13 cellular contexts compared by ENCODE assay signal in genomic region chr17:77476498-77476897, GRCh38.
DNase-seq lines count a peak whose midpoint lies in the region; ATAC-seq and TF ChIP-seq lines count a peak whose summit lies in the region.
"Had no signal": no experiment of that assay in that cellular context is flagged by ENCODE, and none has a peak within 500 bp of the region (broad histone marks: within the 10 kb centered on the region; RNA-seq: fewer than 3 reads in every experiment).

No MANE protein-coding gene starts in this region.

- intact Hi-C loops in sigmoid colon (cut with DNase I) = loop anchor here (2.0 to 5.0 kb wide), 2 partner anchors 46 to 104 kb away; no protein-coding TSS in a partner anchor

- H3K27me3 ChIP-seq in CD8-positive, alpha-beta memory T cell (ENCODE audit: insufficient read depth, low read length, poor library complexity, severe bottlenecking) = no peaks in the 10 kb centered on the region
- H3K27me3 ChIP-seq in sigmoid colon = no peaks in the 10 kb centered on the region
- H3K27me3 ChIP-seq: SJSA1 had no signal

- no peaks in the 10 kb centered on the region for H3K27me3 Mint-ChIP-seq in CD8-positive, alpha-beta memory T cell
- no peaks in the 10 kb centered on the region for H3K27me3 Mint-ChIP-seq in T-cell
- H3K27me3 Mint-ChIP-seq in glutamatergic neuron (ENCODE audit: unreplicated experiment) = peaks cover 22% of the 10 kb centered on the region

- H3K4me3 ChIP-seq in CD8-positive, alpha-beta memory T cell (ENCODE audit: low read length) = no peak overlapping the region
- H3K4me3 ChIP-seq in sigmoid colon = no peak overlapping the region
- H3K4me3 ChIP-seq: lung, SJSA1 had no signal

- peak overlapping the region; percentile 42 to 96 (median 84) for H3K27ac Mint-ChIP-seq in CD8-positive, alpha-beta memory T cell
- peak overlapping the region; percentile 91 to 96 for H3K27ac Mint-ChIP-seq in T-cell
- peak overlapping the region; percentile 28 for H3K27ac Mint-ChIP-seq in glutamatergic neuron (ENCODE audit: unreplicated experiment)

- H3K4me3 Mint-ChIP-seq in CD8-positive, alpha-beta memory T cell = peak overlapping the region in 2 of 7 donors; percentile 74 to 77
- H3K4me3 Mint-ChIP-seq in T-cell (peak overlapping the region in 1 of 3 donors; percentile 79), glutamatergic neuron (ENCODE audit: unreplicated experiment) (peak overlapping the region; percentile 58)

- no peak for TF ChIP-seq EP300 in sigmoid colon (IDR thresholded peaks at IDR 0.05)

- H3K9me3 ChIP-seq in CD8-positive, alpha-beta memory T cell (ENCODE audit: low read length) = no peaks in the 10 kb centered on the region
- H3K9me3 ChIP-seq in sigmoid colon = no peaks in the 10 kb centered on the region
- H3K9me3 ChIP-seq: SJSA1 had no signal

- peaks cover 75 to 89% (median 80%) of the 10 kb centered on the region in 3 donors for H3K4me1 Mint-ChIP-seq in CD8-positive, alpha-beta memory T cell
- H3K4me1 Mint-ChIP-seq in T-cell = peaks cover 80 to 89% (median 85%) of the 10 kb centered on the region in 3 donors
- peaks cover 58% of the 10 kb centered on the region for H3K4me1 Mint-ChIP-seq in glutamatergic neuron (ENCODE audit: low read depth, unreplicated experiment)

- no peak overlapping the region for H3K27ac ChIP-seq in CD8-positive, alpha-beta memory T cell (ENCODE audit: low read depth, low read length)
- H3K27ac ChIP-seq in sigmoid colon = peak overlapping the region; percentile 85 to 92 (median 91)

- 92 to 94% methylated on average over 8 of the region's 8 CpGs for WGBS in sigmoid colon, 2 donors

- POLR2A ChIA-PET in CD8-positive, alpha-beta memory T cell (lab: Charles Lee) = no interaction called here
- POLR2A ChIA-PET in T-cell (lab: Charles Lee) = no interaction called here

- H3K9me3 Mint-ChIP-seq in CD8-positive, alpha-beta memory T cell = no peaks in the 10 kb centered on the region
- H3K9me3 Mint-ChIP-seq in T-cell (no peaks in the 10 kb centered on the region), glutamatergic neuron (ENCODE audit: unreplicated experiment) (peaks cover 24% of the 10 kb centered on the region)

- peaks cover 0 to 64% (median 10%) of the 10 kb centered on the region in 3 donors for H3K36me3 Mint-ChIP-seq in CD8-positive, alpha-beta memory T cell
- peaks cover 36% of the 10 kb centered on the region for H3K36me3 Mint-ChIP-seq in T-cell
- H3K36me3 Mint-ChIP-seq in glutamatergic neuron (ENCODE audit: unreplicated experiment) = no peaks in the 10 kb centered on the region

- H3K36me3 ChIP-seq in CD8-positive, alpha-beta memory T cell (ENCODE audit: insufficient read depth, low read length) = peaks cover 5% of the 10 kb centered on the region
- H3K36me3 ChIP-seq in sigmoid colon = no peaks in the 10 kb centered on the region
- H3K36me3 ChIP-seq: SJSA1 had no signal

- H3K4me1 ChIP-seq in CD8-positive, alpha-beta memory T cell (ENCODE audit: insufficient read depth, low read length) = peaks cover 91% of the 10 kb centered on the region
- H3K4me1 ChIP-seq in sigmoid colon = peaks cover 3 to 100% (median 100%) of the 10 kb centered on the region in 4 donors

- no peak for TF ChIP-seq POLR2A in sigmoid colon (IDR thresholded peaks at IDR 0.05)

- CTCF ChIA-PET in CD8-positive, alpha-beta memory T cell (lab: Charles Lee) = interaction anchor here (3.0 kb wide), 1 partner anchor 18 kb away, joined by 13 read pairs; no protein-coding TSS in a partner anchor
- CTCF ChIA-PET in T-cell (lab: Charles Lee) = interaction anchor here (0.6 to 1.0 kb wide), 2 partner anchors 35 to 45 kb away, joined by 3 read pairs; no protein-coding TSS in a partner anchor

- ATAC-seq in T-cell (replicated peaks in 1 of 4) (no peak), GM18867 (IDR thresholded peaks at IDR 0.05; ENCODE audit: unreplicated experiment) (no peak)

- TF ChIP-seq CTCF in glutamatergic neuron (IDR thresholded peaks at IDR 0.05; ENCODE audit: partially characterized antibody, unreplicated experiment) (no peak), sigmoid colon (IDR thresholded peaks at IDR 0.05) (no peak)

- DNase-seq in CD8-positive, alpha-beta memory T cell = peak in 1 of 5 donors; percentile 54
- DNase-seq in T-cell (no peak), glutamatergic neuron (peak; percentile 8), sigmoid colon (no peak), NCI-H2196 treated with DMSO at 0.1 percent for 48 hours (lab: John Stamatoyannopoulos, UW; ENCODE audit: unreplicated experiment) (no peak), superior temporal gyrus (ENCODE audit: extremely low spot score) (no peak), AML-193 (lab: John Stamatoyannopoulos, UW) (no peak)
- DNase-seq: activated CD8-positive, alpha-beta memory T cell treated with anti-CD3 and anti-CD28 coated beads, Interleukin-2, amount 50 U/mL, for 48 hours; DMS153; NCI-H2029 treated with DMSO at 0.1 percent for 48 hours had no signal

Comparison
In these comparisons a context has a peak if more than half of its experiments do, and no peak if none do; other contexts are left out.
1. H3K27ac Mint-ChIP-seq: peak in every context shown above with its lines; median percentile 94 in T-cell; 84 in CD8-positive, alpha-beta memory T cell; 28 in glutamatergic neuron.